Comparison of ENCODE assay signal across 25 cellular contexts in genomic region chr13:96671073-96671472, GRCh38.
"Had no signal": no experiment of that assay in that cellular context is flagged by ENCODE, and none has a peak within 500 bp of the region (broad histone marks: within the 10 kb centered on the region; RNA-seq: fewer than 3 reads in every experiment).

No MANE protein-coding gene starts in this region.

- H3K4me1 ChIP-seq: tibial artery, vagina had no signal

- H3K9me3 ChIP-seq: adrenal gland, tibial artery, vagina had no signal

- ATAC-seq: activated T-cell treated with anti-CD3 and anti-CD28 coated beads, Interleukin-2, amount 50 U/mL, for 72 hours had no signal

- H3K27me3 ChIP-seq: adrenal gland, tibial artery, vagina had no signal

- DNase-seq: activated CD4-positive, alpha-beta T cell treated with anti-CD3 and anti-CD28 coated beads for 1 hour; activated CD8-positive, alpha-beta memory T cell treated with anti-CD3 and anti-CD28 coated beads for 24 hours; activated CD8-positive, alpha-beta memory T cell treated with anti-CD3 and anti-CD28 coated beads, Interleukin-2, amount 50 U/mL, for 48 hours; activated effector memory CD4-positive, alpha-beta T cell treated with anti-CD3 and anti-CD28 coated beads, Interleukin-2, amount 50 U/mL, for 16 hours; activated T-cell treated with anti-CD3 and anti-CD28 coated beads, Interleukin-2, amount 50 U/mL, for 72 hours; adrenal gland; effector memory CD4-positive, alpha-beta T cell; foreskin melanocyte; glutamatergic neuron; hippocampal formation; midbrain; occipital lobe; posterior cingulate gyrus; retina; stimulated activated CD4-positive, alpha-beta T cell treated with anti-CD3 and anti-CD28 coated beads, Interleukin-12 subunit alpha, Interleukin-12 subunit beta, amount 100 ng/mL, for 4 hours; stimulated activated CD4-positive, alpha-beta T cell treated with anti-CD3 and anti-CD28 coated beads, Interleukin-1b, Interleukin-23, amount 100 ng/mL, for 48 hours; stimulated activated naive CD4-positive, alpha-beta T cell treated with Interleukin-2 at 50 U/mL for 16 hours; substantia nigra; T-helper 2 cell; tibial artery had no signal

- H3K36me3 ChIP-seq: adrenal gland, tibial artery, vagina had no signal

- FAIRE-seq: astrocyte, islet of Langerhans had no signal

- H3K4me3 ChIP-seq: adrenal gland, lung, tibial artery, vagina had no signal

- H3K27ac ChIP-seq: adrenal gland, tibial artery, vagina, VCaP had no signal
